Comparison of ENCODE assay signal across 14 cellular contexts in genomic region chr17:82232876-82233785, GRCh38. TPM values are rescaled to one million over a fixed set of nuclear protein-coding genes. Genes with fewer than 3 reads are reported as not detected.
DNase-seq lines count a peak whose midpoint lies in the region; ATAC-seq and TF ChIP-seq lines count a peak whose summit lies in the region.
"Had no signal": no experiment of that assay in that cellular context is flagged by ENCODE, and none has a peak within 500 bp of the region (broad histone marks: within the 10 kb centered on the region; RNA-seq: fewer than 3 reads in every experiment).

No MANE protein-coding gene starts in this region.

- H4K91ac ChIP-seq in mesenchymal stem cell (ENCODE audit: low read length): no peak overlapping the region

- CTCF ChIA-PET in activated naive CD4-positive, alpha-beta T cell treated with anti-CD3 and anti-CD28 coated beads, Interleukin-2, amount 10 ng/mL, durations not matched to agents 7 days and 5 days (lab: Charles Lee): no interaction called here
- CTCF ChIA-PET in activated naive CD4-positive, alpha-beta T cell treated with anti-CD3 and anti-CD28 coated beads for 36 hours (lab: Charles Lee): no interaction called here
- CTCF ChIA-PET in T-cell (lab: Charles Lee): no interaction called here

- H2AFZ ChIP-seq in mesenchymal stem cell (ENCODE audit: low read depth, low read length): no peak overlapping the region

- H2AK5ac ChIP-seq in mesenchymal stem cell (ENCODE audit: low read length, severe bottlenecking): peak overlapping the region; percentile 12

- H3K36me3 ChIP-seq in mesenchymal stem cell (ENCODE audit: control insufficient read depth in 1 of 2, insufficient read depth in 2 of 2, low read depth in 1 of 2, low read length in 2 of 2): peaks cover 10 to 42% of the 10 kb centered on the region in 2 experiments

- H2BK15ac ChIP-seq in mesenchymal stem cell (ENCODE audit: low read depth, poor library complexity, severe bottlenecking): no peak overlapping the region

- H3K9me3 Mint-ChIP-seq in activated naive CD4-positive, alpha-beta T cell treated with anti-CD3 and anti-CD28 coated beads, Interleukin-2, amount 10 ng/mL, durations not matched to agents 7 days and 5 days: no peaks in the 10 kb centered on the region
- H3K9me3 Mint-ChIP-seq in activated naive CD4-positive, alpha-beta T cell treated with anti-CD3 and anti-CD28 coated beads for 36 hours: no peaks in the 10 kb centered on the region
- no peaks in the 10 kb centered on the region for H3K9me3 Mint-ChIP-seq in T-cell
- no peaks in the 10 kb centered on the region for H3K9me3 Mint-ChIP-seq in type B pancreatic cell
- H3K9me3 Mint-ChIP-seq: activated T-cell treated with anti-CD3 and anti-CD28 coated beads, Interleukin-2, amount 50 U/mL, for 4 hours had no signal

- H3K79me1 ChIP-seq in mesenchymal stem cell (replicated peaks; ENCODE audit: low read length, poor library complexity, severe bottlenecking): peaks cover 12% of the 10 kb centered on the region

- peaks cover 39% of the 10 kb centered on the region for H3K4me1 Mint-ChIP-seq in activated naive CD4-positive, alpha-beta T cell treated with anti-CD3 and anti-CD28 coated beads, Interleukin-2, amount 10 ng/mL, durations not matched to agents 7 days and 5 days
- H3K4me1 Mint-ChIP-seq in activated naive CD4-positive, alpha-beta T cell treated with anti-CD3 and anti-CD28 coated beads for 36 hours (ENCODE audit: low read depth): peaks cover 13% of the 10 kb centered on the region
- H3K4me1 Mint-ChIP-seq in T-cell: peaks cover 11 to 28% (median 16%) of the 10 kb centered on the region in 3 donors
- H3K4me1 Mint-ChIP-seq in type B pancreatic cell (ENCODE audit: unreplicated experiment): peaks cover 6% of the 10 kb centered on the region

- H3K9me3 ChIP-seq in mesenchymal stem cell (ENCODE audit: control insufficient read depth, low read length): no peaks in the 10 kb centered on the region
- H3K9me3 ChIP-seq: upper lobe of right lung had no signal

- H3K27ac Mint-ChIP-seq in activated naive CD4-positive, alpha-beta T cell treated with anti-CD3 and anti-CD28 coated beads, Interleukin-2, amount 10 ng/mL, durations not matched to agents 7 days and 5 days: peak overlapping the region; percentile 82
- no peak overlapping the region for H3K27ac Mint-ChIP-seq in activated naive CD4-positive, alpha-beta T cell treated with anti-CD3 and anti-CD28 coated beads for 36 hours
- H3K27ac Mint-ChIP-seq in T-cell (peak overlapping the region; percentile 58 to 72), type B pancreatic cell (no peak overlapping the region)

- no peak overlapping the region for H3K18ac ChIP-seq in mesenchymal stem cell (ENCODE audit: low read depth in 1 of 2, low read length in 2 of 2)

- ATAC-seq in T-cell (replicated peaks in 1 of 4): no peak
- no peak for ATAC-seq in GM21786 (IDR thresholded peaks at IDR 0.05; ENCODE audit: unreplicated experiment)
- no peak for ATAC-seq in HG02588 (IDR thresholded peaks at IDR 0.05; ENCODE audit: unreplicated experiment)
- no peak for ATAC-seq in HG03108 (IDR thresholded peaks at IDR 0.05; ENCODE audit: unreplicated experiment)
- ATAC-seq: activated T-cell treated with anti-CD3 and anti-CD28 coated beads, Interleukin-2, amount 50 U/mL, for 4 hours; upper lobe of right lung had no signal

- H3K4me3 Mint-ChIP-seq in activated naive CD4-positive, alpha-beta T cell treated with anti-CD3 and anti-CD28 coated beads, Interleukin-2, amount 10 ng/mL, durations not matched to agents 7 days and 5 days: no peak overlapping the region
- H3K4me3 Mint-ChIP-seq in activated naive CD4-positive, alpha-beta T cell treated with anti-CD3 and anti-CD28 coated beads for 36 hours: no peak overlapping the region
- H3K4me3 Mint-ChIP-seq in T-cell: no peak overlapping the region
- H3K4me3 Mint-ChIP-seq in type B pancreatic cell: peak overlapping the region; percentile 34
- H3K4me3 Mint-ChIP-seq: activated T-cell treated with anti-CD3 and anti-CD28 coated beads, Interleukin-2, amount 50 U/mL, for 4 hours had no signal

- no peak overlapping the region for H2BK120ac ChIP-seq in mesenchymal stem cell (ENCODE audit: low read depth, low read length)

- 93% methylated on average over 20 of the region's 21 CpGs for WGBS in mesenchymal stem cell

- intact Hi-C loops in activated naive CD4-positive, alpha-beta T cell treated with anti-CD3 and anti-CD28 coated beads for 36 hours (cut with micrococcal nuclease): no loop called here

- H3K4me2 ChIP-seq in mesenchymal stem cell (ENCODE audit: low read length, poor library complexity, severe bottlenecking): no peak overlapping the region

- H3K4ac ChIP-seq in mesenchymal stem cell (ENCODE audit: low read depth in 1 of 2, low read length in 2 of 2): no peak overlapping the region

- peaks cover 16% of the 10 kb centered on the region for H3K36me3 Mint-ChIP-seq in activated naive CD4-positive, alpha-beta T cell treated with anti-CD3 and anti-CD28 coated beads, Interleukin-2, amount 10 ng/mL, durations not matched to agents 7 days and 5 days
- peaks cover 2% of the 10 kb centered on the region for H3K36me3 Mint-ChIP-seq in activated naive CD4-positive, alpha-beta T cell treated with anti-CD3 and anti-CD28 coated beads for 36 hours (ENCODE audit: low read depth)
- H3K36me3 Mint-ChIP-seq in T-cell: no peaks in the 10 kb centered on the region
- no peaks in the 10 kb centered on the region for H3K36me3 Mint-ChIP-seq in type B pancreatic cell

- no peak overlapping the region for H3K9ac ChIP-seq in mesenchymal stem cell (ENCODE audit: low read length)

- POLR2A ChIA-PET in T-cell (lab: Charles Lee): no interaction called here

- H3K23ac ChIP-seq in mesenchymal stem cell (ENCODE audit: low read length in 2 of 2): no peak overlapping the region

- H3K27me3 ChIP-seq in mesenchymal stem cell (ENCODE audit: control insufficient read depth in 1 of 2, insufficient read depth in 1 of 2, low read length in 2 of 2): no peaks in the 10 kb centered on the region
- H3K27me3 ChIP-seq: upper lobe of right lung had no signal

- H3K4me3 ChIP-seq in mesenchymal stem cell (ENCODE audit: insufficient read depth in 1 of 2, low read depth in 1 of 2, low read length in 2 of 2): no peak overlapping the region

- no peak for TF ChIP-seq CTCF in type B pancreatic cell (conservative IDR thresholded peaks at IDR 0.05)

- no peak for DNase-seq in activated naive CD4-positive, alpha-beta T cell treated with anti-CD3 and anti-CD28 coated beads, Interleukin-2, amount 10 ng/mL, durations not matched to agents 7 days and 5 days
- no peak for DNase-seq in activated naive CD4-positive, alpha-beta T cell treated with anti-CD3 and anti-CD28 coated beads for 36 hours
- DNase-seq in T-cell (no peak), mesenchymal stem cell (no peak), type B pancreatic cell (ENCODE audit: extremely low spot score, unreplicated experiment) (no peak)
- DNase-seq: activated T-cell treated with anti-CD3 and anti-CD28 coated beads, Interleukin-2, amount 50 U/mL, for 4 hours; NCI-H1092 treated with DMSO at 0.1 percent for 48 hours; NCI-H510A; SHP77; WERI-Rb-1 had no signal

- H3K14ac ChIP-seq in mesenchymal stem cell (ENCODE audit: low read length in 2 of 2): no peak overlapping the region

- no peak overlapping the region for H2BK12ac ChIP-seq in mesenchymal stem cell (ENCODE audit: low read length in 2 of 2)

- no peak overlapping the region for H3K27ac ChIP-seq in mesenchymal stem cell (ENCODE audit: low read length, poor library complexity, severe bottlenecking)
- H3K27ac ChIP-seq: WERI-Rb-1 had no signal

- no peak overlapping the region for H4K8ac ChIP-seq in mesenchymal stem cell (ENCODE audit: low read length)

- H3K27me3 Mint-ChIP-seq in activated naive CD4-positive, alpha-beta T cell treated with anti-CD3 and anti-CD28 coated beads, Interleukin-2, amount 10 ng/mL, durations not matched to agents 7 days and 5 days: peaks cover 4% of the 10 kb centered on the region
- H3K27me3 Mint-ChIP-seq in activated naive CD4-positive, alpha-beta T cell treated with anti-CD3 and anti-CD28 coated beads for 36 hours (ENCODE audit: low read depth): peaks cover 3% of the 10 kb centered on the region
- no peaks in the 10 kb centered on the region for H3K27me3 Mint-ChIP-seq in T-cell
- H3K27me3 Mint-ChIP-seq in type B pancreatic cell: peaks cover 4% of the 10 kb centered on the region

- no peak overlapping the region for H2BK5ac ChIP-seq in mesenchymal stem cell (ENCODE audit: low read depth, low read length, poor library complexity, severe bottlenecking)

- H3K4me1 ChIP-seq in mesenchymal stem cell (ENCODE audit: control insufficient read depth, insufficient read depth, low read depth, low read length): peaks cover 86% of the 10 kb centered on the region

RNA-seq across cellular contexts. Expression of gene SLC16A3, which starts 4.3 kb away (rescaled TPM):
- 10 to 100 TPM; 15.2 to 18.3 TPM for total RNA-seq in activated naive CD4-positive, alpha-beta T cell treated with anti-CD3 and anti-CD28 coated beads for 36 hours
- 10 to 100 TPM; 31.9 to 47.3 (median 40.9) TPM for total RNA-seq in T-cell
- 217 TPM for polyA plus RNA-seq in mesenchymal stem cell (2013, experiment 1 of 2)
- 200 TPM for polyA plus RNA-seq in mesenchymal stem cell (2013, experiment 2 of 2)
- 27.8 and 29.8 TPM in 2 replicates for total RNA-seq in type B pancreatic cell (ENCODE audit: low replicate concordance)

RNA-seq across cellular contexts. Expression of gene CCDC57, which starts 20.5 kb away (rescaled TPM):
- 10 to 100 TPM; 40.7 to 43.9 TPM for total RNA-seq in activated naive CD4-positive, alpha-beta T cell treated with anti-CD3 and anti-CD28 coated beads for 36 hours
- total RNA-seq in T-cell (100 to 1,000 TPM in 3 of 5 donors, 10 to 100 TPM in 2; 86.4 to 127 (median 103) TPM), type B pancreatic cell (ENCODE audit: low replicate concordance) (33.5 and 58.7 TPM in 2 replicates)
- 20.2 TPM for polyA plus RNA-seq in mesenchymal stem cell (2013, experiment 1 of 2)
- 19.0 TPM for polyA plus RNA-seq in mesenchymal stem cell (2013, experiment 2 of 2)

RNA-seq across cellular contexts. Expression of gene CSNK1D, which starts 40.4 kb away (rescaled TPM):
- total RNA-seq in activated naive CD4-positive, alpha-beta T cell treated with anti-CD3 and anti-CD28 coated beads for 36 hours: 100 to 1,000 TPM in 1 of 2 experiments, 10 to 100 TPM in 1; 99.8 to 100 TPM
- total RNA-seq in T-cell: 100 to 1,000 TPM; 177 to 273 (median 194) TPM
- polyA plus RNA-seq in mesenchymal stem cell (2013, experiment 1 of 2): 100 TPM
- polyA plus RNA-seq in mesenchymal stem cell (2013, experiment 2 of 2): 98.8 TPM
- total RNA-seq in type B pancreatic cell (ENCODE audit: low replicate concordance): 176 and 184 TPM in 2 replicates

Comparison
In these comparisons a context has a peak if more than half of its experiments do, and no peak if none do; other contexts are left out.
1. H3K27ac Mint-ChIP-seq: peak in activated naive CD4-positive, alpha-beta T cell treated with anti-CD3 and anti-CD28 coated beads, Interleukin-2, amount 10 ng/mL, durations not matched to agents 7 days and 5 days (single experiment) and T-cell (2 of 2); none in activated naive CD4-positive, alpha-beta T cell treated with anti-CD3 and anti-CD28 coated beads for 36 hours (single experiment) and type B pancreatic cell (single experiment).